In genomic region chr2:27086722-27087446, GRCh38 we compare ENCODE assay signal across 8 cellular contexts. TPM values are rescaled to one million over a fixed set of nuclear protein-coding genes. Genes with fewer than 3 reads are reported as not detected.
DNase-seq lines count a peak whose midpoint lies in the region; ATAC-seq and TF ChIP-seq lines count a peak whose summit lies in the region.

Gene KHK (plus strand): TSS chr2:27086772. CDS start chr2:27087260, 488 bp downstream.

- peaks cover 29% of the 10 kb centered on the region for H3K4me1 ChIP-seq in mononuclear cell (ENCODE audit: insufficient read depth, low read length)
- H3K4me1 ChIP-seq in urinary bladder (ENCODE audit: insufficient read depth): peaks cover 1% of the 10 kb centered on the region

- peak; percentile 10 for ATAC-seq in HG02973 (IDR thresholded peaks at IDR 0.05; ENCODE audit: unreplicated experiment)

- TF ChIP-seq CTCF in coronary artery (IDR thresholded peaks at IDR 0.05): no peak

- H3K27me3 ChIP-seq in mononuclear cell (ENCODE audit: insufficient read depth, low read length): no peaks in the 10 kb centered on the region

- H3K4me3 ChIP-seq in coronary artery (peak within 1 kb of the TSS; percentile 79), mononuclear cell (ENCODE audit: low read length) (peak within 1 kb of the TSS; percentile 58), urinary bladder (ENCODE audit: low read depth, low read length) (peak within 1 kb of the TSS; percentile 60)

- no peaks in the 10 kb centered on the region for H3K9me3 ChIP-seq in mononuclear cell (ENCODE audit: low read depth, low read length)

- peak within 1 kb of the TSS; percentile 58 to 93 for H3K27ac ChIP-seq in coronary artery
- peak within 1 kb of the TSS; percentile 79 for H3K27ac ChIP-seq in urinary bladder (ENCODE audit: low read depth)

- WGBS in urinary bladder: 4% methylated on average over 49 of the region's 49 CpGs

- H3K36me3 ChIP-seq in urinary bladder (ENCODE audit: insufficient read depth): no peaks in the 10 kb centered on the region

- peak; percentile 32 for DNase-seq in stimulated activated CD4-positive, alpha-beta T cell treated with anti-CD3 and anti-CD28 coated beads, Interleukin-1b, Interleukin-23, amount 100 ng/mL, for 48 hours
- DNase-seq in stimulated activated CD4-positive, alpha-beta T cell treated with anti-CD3 and anti-CD28 coated beads, Interleukin-4, amount 100 ng/mL, for 24 hours: no peak
- DNase-seq in coronary artery (ENCODE audit: low spot score) (peak; percentile 83), NCI-H2107 treated with DMSO at 0.1 percent for 48 hours (lab: John Stamatoyannopoulos, UW; ENCODE audit: unreplicated experiment) (no peak)

TF ChIP-seq in PFSK-1, 5 proteins besides CTCF, POLR2A, EP300 and RAD21:
- TF ChIP-seq POLR2AphosphoS5 (IDR thresholded peaks at IDR 0.05; ENCODE audit: low read depth, low read length): peak; percentile 4; the same call in 1 of the 2 replicates
- no peak for TF ChIP-seq REST (IDR thresholded peaks at IDR 0.05; ENCODE audit: insufficient read depth in 1 of 2, low read depth in 2 of 2, low read length in 2 of 2)
- no peak for TF ChIP-seq SIN3A (IDR thresholded peaks at IDR 0.05; ENCODE audit: borderline replicate concordance, insufficient read depth, low read length)
- no peak for TF ChIP-seq FOXP2 (optimal IDR thresholded peaks at IDR 0.05; ENCODE audit: borderline replicate concordance, extremely low read depth, extremely low read length, insufficient read depth)

RNA-seq across cellular contexts. Expression of gene KHK, which starts in this region (rescaled TPM):
- 23.5 TPM for polyA plus RNA-seq in PFSK-1 (2012; ENCODE audit: insufficient read length, low read depth)
- total RNA-seq in mononuclear cell (0.52 TPM), urinary bladder (1.7 TPM)
- 6.8 TPM for polyA plus RNA-seq in urinary bladder

Comparison
In these comparisons a context has a peak if more than half of its experiments do, and no peak if none do; other contexts are left out.
1. DNase-seq: peak in stimulated activated CD4-positive, alpha-beta T cell treated with anti-CD3 and anti-CD28 coated beads, Interleukin-1b, Interleukin-23, amount 100 ng/mL, for 48 hours (single experiment) and coronary artery (single experiment); none in stimulated activated CD4-positive, alpha-beta T cell treated with anti-CD3 and anti-CD28 coated beads, Interleukin-4, amount 100 ng/mL, for 24 hours (single experiment) and NCI-H2107 treated with DMSO at 0.1 percent for 48 hours (single experiment).
2. Peak in every context shown above with its lines, with median percentiles within 50 percentile points of each other: H3K4me3 ChIP-seq.